In the genomic region with DNA sequence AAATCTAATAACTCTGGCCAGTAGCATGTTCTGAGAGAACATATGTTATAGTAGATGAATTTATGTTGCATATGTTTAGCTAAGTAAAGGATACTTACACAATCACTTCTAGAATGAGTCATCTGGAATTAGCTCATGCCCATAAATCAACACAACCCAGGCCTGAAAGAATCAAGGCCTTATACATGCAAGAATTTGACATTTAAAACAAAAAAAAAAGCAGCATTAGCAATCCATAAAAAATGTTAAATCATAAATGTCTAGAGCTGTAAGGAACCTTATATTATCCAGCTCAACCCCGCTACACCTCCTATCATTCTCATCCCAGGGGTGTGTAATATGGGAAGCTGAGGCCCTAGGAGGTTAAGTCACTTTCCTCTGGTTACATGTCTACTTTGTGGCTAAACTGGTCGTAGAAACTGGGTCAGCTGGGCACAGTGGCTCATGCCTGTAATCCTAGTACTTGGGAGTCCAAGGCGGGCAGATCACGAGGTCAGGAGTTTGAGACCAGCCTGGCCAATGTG, we compare ENCODE assay signal across 9 cellular contexts.
DNase-seq lines count a peak whose midpoint lies in the region; ATAC-seq and TF ChIP-seq lines count a peak whose summit lies in the region.
"Had no signal": no experiment of that assay in that cellular context is flagged by ENCODE, and none has a peak within 500 bp of the region (broad histone marks: within the 10 kb centered on the region; RNA-seq: fewer than 3 reads in every experiment).

No MANE protein-coding gene starts in this region.

- dilution Hi-C loops in mammary epithelial cell (cut with HindIII; ENCODE audit: low sequenced_read_pairs): no loop called here

- no peak overlapping the region for H3K9ac ChIP-seq in mammary epithelial cell (ENCODE audit: insufficient read depth, low read length)

- no peaks in the 10 kb centered on the region for H4K20me1 ChIP-seq in mammary epithelial cell (ENCODE audit: insufficient read depth, low read length)

- no peaks in the 10 kb centered on the region for H3K79me2 ChIP-seq in mammary epithelial cell (ENCODE audit: insufficient read depth, low read length)

- TF ChIP-seq POLR2A in NB4 (IDR thresholded peaks at IDR 0.05; ENCODE audit: extremely low read depth, insufficient read length): no peak

- H3K27ac ChIP-seq in mammary epithelial cell (ENCODE audit: insufficient read depth, low read depth, low read length): peak overlapping the region; percentile 92

- no peak overlapping the region for H2AFZ ChIP-seq in mammary epithelial cell (ENCODE audit: low read depth, low read length)

- no peaks in the 10 kb centered on the region for H3K9me3 ChIP-seq in mammary epithelial cell (replicated peaks; ENCODE audit: insufficient read depth, low read length)

- no peaks in the 10 kb centered on the region for H3K27me3 ChIP-seq in mammary epithelial cell (ENCODE audit: insufficient read depth, low read length)

- no peak overlapping the region for H3K4me2 ChIP-seq in mammary epithelial cell (ENCODE audit: insufficient read depth, low read depth, low read length)

- no peak for ATAC-seq in HG03280 (IDR thresholded peaks at IDR 0.05; ENCODE audit: unreplicated experiment)
- ATAC-seq: naive thymus-derived CD8-positive, alpha-beta T cell had no signal

- intact Hi-C loops in mammary epithelial cell (cut with micrococcal nuclease) (loop anchor here (2.0 kb wide), 1 partner anchor 19 kb away; no protein-coding TSS in a partner anchor), posterior cingulate gyrus (cut with DNase I) (no loop called here)

- in situ Hi-C loops in mammary epithelial cell (cut with MboI; ENCODE audit: low sequenced_read_pairs in 2 of 2) (no loop called here), GM13977 (cut with MboI; ENCODE audit: low pct_unique_long_range_greater_than_20kb, low sequenced_read_pairs, unreplicated experiment) (no loop called here)

- CTCF ChIA-PET in mammary epithelial cell (lab: Charles Lee; ENCODE audit: low non-redundant PET): interaction anchor here (0.5 to 0.6 kb wide), 2 partner anchors 9 to 49 kb away, joined by 3 read pairs; no protein-coding TSS in a partner anchor

- no TSS peak for BruUV-seq in mammary epithelial cell (replicated peaks; lab: Mats Ljungman, UMichigan)

- TF ChIP-seq CTCF in NB4 (IDR thresholded peaks at IDR 0.05; ENCODE audit: low read depth, low read length): no peak
- no peak for TF ChIP-seq CTCF in mammary epithelial cell (conservative IDR thresholded peaks at IDR 0.05 in 1 of 2, IDR thresholded peaks at IDR 0.05 in 1 of 2; ENCODE audit: extremely low read depth in 1 of 2, insufficient read depth in 1 of 2, low read depth in 1 of 2, low read length in 2 of 2)
- TF ChIP-seq CTCF in GM13977 (IDR thresholded peaks at IDR 0.05; ENCODE audit: extremely low read depth, insufficient read depth, missing control alignments): no peak

- 19% methylated on average over 4 of the region's 4 CpGs for WGBS in mammary epithelial cell (ENCODE audit: low coverage, missing lambda C conversion rate)

- H3K4me1 ChIP-seq in mammary epithelial cell (ENCODE audit: insufficient read depth, low read length): peaks cover 50% of the 10 kb centered on the region

- H3K36me3 ChIP-seq in mammary epithelial cell (ENCODE audit: insufficient read depth, low read length): no peaks in the 10 kb centered on the region

- H3K4me3 ChIP-seq in NB4 (ENCODE audit: low read depth, low read length) (no peak overlapping the region), mammary epithelial cell (replicated peaks in 1 of 3; ENCODE audit: insufficient read depth in 1 of 3, low read depth in 2 of 3, low read length in 3 of 3) (no peak overlapping the region)

- DNase-seq in DMS53 (lab: John Stamatoyannopoulos, UW): peak; percentile 91
- DNase-seq in NB4 (ENCODE audit: low read depth): peak; percentile 78
- peak; percentile 92 for DNase-seq in mammary epithelial cell
- DNase-seq in non-pigmented ciliary epithelial cell (ENCODE audit: low read depth): peak; percentile 95
- no peak for DNase-seq in GM13977 (ENCODE audit: low spot score)
- DNase-seq in posterior cingulate gyrus: no peak
- no peak for DNase-seq in NCI-H2107 treated with DMSO at 0.1 percent for 48 hours (lab: John Stamatoyannopoulos, UW; ENCODE audit: unreplicated experiment)
- DNase-seq: naive thymus-derived CD8-positive, alpha-beta T cell had no signal

Comparison
In these comparisons a context has a peak if more than half of its experiments do, and no peak if none do; other contexts are left out.
1. DNase-seq: peak in DMS53 (single experiment), NB4 (single experiment), mammary epithelial cell (single experiment) and non-pigmented ciliary epithelial cell (single experiment); none in GM13977 (single experiment), posterior cingulate gyrus (0 of 10) and NCI-H2107 treated with DMSO at 0.1 percent for 48 hours (single experiment).